1 cellular context compared by ENCODE assay signal in genomic region chr1:173210716-173211231, GRCh38.
TF ChIP-seq lines count a peak whose summit lies in the region.

No MANE protein-coding gene starts in this region.

TF ChIP-seq in HepG2, 621 proteins besides CTCF, POLR2A, EP300 and RAD21 (continued from another document and continues in another):
- TF ChIP-seq, protein P1, sequence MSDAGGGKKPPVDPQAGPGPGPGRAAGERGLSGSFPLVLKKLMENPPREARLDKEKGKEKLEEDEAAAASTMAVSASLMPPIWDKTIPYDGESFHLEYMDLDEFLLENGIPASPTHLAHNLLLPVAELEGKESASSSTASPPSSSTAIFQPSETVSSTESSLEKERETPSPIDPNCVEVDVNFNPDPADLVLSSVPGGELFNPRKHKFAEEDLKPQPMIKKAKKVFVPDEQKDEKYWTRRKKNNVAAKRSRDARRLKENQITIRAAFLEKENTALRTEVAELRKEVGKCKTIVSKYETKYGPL (CRISPR knock-in tag; IDR thresholded peaks at IDR 0.05): no peak
- TF ChIP-seq, protein P2, sequence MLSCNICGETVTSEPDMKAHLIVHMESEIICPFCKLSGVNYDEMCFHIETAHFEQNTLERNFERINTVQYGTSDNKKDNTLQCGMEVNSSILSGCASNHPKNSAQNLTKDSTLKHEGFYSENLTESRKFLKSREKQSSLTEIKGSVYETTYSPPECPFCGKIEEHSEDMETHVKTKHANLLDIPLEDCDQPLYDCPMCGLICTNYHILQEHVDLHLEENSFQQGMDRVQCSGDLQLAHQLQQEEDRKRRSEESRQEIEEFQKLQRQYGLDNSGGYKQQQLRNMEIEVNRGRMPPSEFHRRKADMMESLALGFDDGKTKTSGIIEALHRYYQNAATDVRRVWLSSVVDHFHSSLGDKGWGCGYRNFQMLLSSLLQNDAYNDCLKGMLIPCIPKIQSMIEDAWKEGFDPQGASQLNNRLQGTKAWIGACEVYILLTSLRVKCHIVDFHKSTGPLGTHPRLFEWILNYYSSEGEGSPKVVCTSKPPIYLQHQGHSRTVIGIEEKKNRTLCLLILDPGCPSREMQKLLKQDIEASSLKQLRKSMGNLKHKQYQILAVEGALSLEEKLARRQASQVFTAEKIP (CRISPR knock-in tag; IDR thresholded peaks at IDR 0.05; ENCODE audit: borderline replicate concordance): no peak
- TF ChIP-seq XBP1 (CRISPR knock-in tag; IDR thresholded peaks at IDR 0.05): no peak
- TF ChIP-seq ZNF207 (IDR thresholded peaks at IDR 0.05; ENCODE audit: borderline replicate concordance): no peak
- TF ChIP-seq, protein P3, sequence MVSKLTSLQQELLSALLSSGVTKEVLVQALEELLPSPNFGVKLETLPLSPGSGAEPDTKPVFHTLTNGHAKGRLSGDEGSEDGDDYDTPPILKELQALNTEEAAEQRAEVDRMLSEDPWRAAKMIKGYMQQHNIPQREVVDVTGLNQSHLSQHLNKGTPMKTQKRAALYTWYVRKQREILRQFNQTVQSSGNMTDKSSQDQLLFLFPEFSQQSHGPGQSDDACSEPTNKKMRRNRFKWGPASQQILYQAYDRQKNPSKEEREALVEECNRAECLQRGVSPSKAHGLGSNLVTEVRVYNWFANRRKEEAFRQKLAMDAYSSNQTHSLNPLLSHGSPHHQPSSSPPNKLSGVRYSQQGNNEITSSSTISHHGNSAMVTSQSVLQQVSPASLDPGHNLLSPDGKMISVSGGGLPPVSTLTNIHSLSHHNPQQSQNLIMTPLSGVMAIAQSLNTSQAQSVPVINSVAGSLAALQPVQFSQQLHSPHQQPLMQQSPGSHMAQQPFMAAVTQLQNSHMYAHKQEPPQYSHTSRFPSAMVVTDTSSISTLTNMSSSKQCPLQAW (CRISPR knock-in tag; IDR thresholded peaks at IDR 0.05): no peak
- TF ChIP-seq NKX3-1 (CRISPR knock-in tag; IDR thresholded peaks at IDR 0.05): no peak
- peak; percentile 78 for TF ChIP-seq NCOA2 (CRISPR knock-in tag; IDR thresholded peaks at IDR 0.05)
- peak; percentile 82 for TF ChIP-seq RBFOX2 (IDR thresholded peaks at IDR 0.05; ENCODE audit: low read depth, low read length)
- TF ChIP-seq, protein P4, sequence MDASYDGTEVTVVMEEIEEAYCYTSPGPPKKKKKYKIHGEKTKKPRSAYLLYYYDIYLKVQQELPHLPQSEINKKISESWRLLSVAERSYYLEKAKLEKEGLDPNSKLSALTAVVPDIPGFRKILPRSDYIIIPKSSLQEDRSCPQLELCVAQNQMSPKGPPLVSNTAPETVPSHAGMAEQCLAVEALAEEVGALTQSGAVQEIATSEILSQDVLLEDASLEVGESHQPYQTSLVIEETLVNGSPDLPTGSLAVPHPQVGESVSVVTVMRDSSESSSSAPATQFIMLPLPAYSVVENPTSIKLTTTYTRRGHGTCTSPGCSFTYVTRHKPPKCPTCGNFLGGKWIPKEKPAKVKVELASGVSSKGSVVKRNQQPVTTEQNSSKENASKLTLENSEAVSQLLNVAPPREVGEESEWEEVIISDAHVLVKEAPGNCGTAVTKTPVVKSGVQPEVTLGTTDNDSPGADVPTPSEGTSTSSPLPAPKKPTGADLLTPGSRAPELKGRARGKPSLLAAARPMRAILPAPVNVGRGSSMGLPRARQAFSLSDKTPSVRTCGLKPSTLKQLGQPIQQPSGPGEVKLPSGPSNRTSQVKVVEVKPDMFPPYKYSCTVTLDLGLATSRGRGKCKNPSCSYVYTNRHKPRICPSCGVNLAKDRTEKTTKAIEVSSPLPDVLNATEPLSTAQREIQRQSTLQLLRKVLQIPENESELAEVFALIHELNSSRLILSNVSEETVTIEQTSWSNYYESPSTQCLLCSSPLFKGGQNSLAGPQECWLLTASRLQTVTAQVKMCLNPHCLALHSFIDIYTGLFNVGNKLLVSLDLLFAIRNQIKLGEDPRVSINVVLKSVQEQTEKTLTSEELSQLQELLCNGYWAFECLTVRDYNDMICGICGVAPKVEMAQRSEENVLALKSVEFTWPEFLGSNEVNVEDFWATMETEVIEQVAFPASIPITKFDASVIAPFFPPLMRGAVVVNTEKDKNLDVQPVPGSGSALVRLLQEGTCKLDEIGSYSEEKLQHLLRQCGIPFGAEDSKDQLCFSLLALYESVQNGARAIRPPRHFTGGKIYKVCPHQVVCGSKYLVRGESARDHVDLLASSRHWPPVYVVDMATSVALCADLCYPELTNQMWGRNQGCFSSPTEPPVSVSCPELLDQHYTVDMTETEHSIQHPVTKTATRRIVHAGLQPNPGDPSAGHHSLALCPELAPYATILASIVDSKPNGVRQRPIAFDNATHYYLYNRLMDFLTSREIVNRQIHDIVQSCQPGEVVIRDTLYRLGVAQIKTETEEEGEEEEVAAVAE (CRISPR knock-in tag; IDR thresholded peaks at IDR 0.05; ENCODE audit: borderline replicate concordance): no peak
- no peak for TF ChIP-seq ZHX1 (CRISPR knock-in tag; IDR thresholded peaks at IDR 0.05; ENCODE audit: low read depth)
- TF ChIP-seq MAFF (IDR thresholded peaks at IDR 0.05; ENCODE audit: low read depth, low read length): no peak
- no peak for TF ChIP-seq ZFP36L1 (CRISPR knock-in tag; IDR thresholded peaks at IDR 0.05)
- peak; percentile 86 for TF ChIP-seq POGK (CRISPR knock-in tag; conservative IDR thresholded peaks at IDR 0.05)
- TF ChIP-seq ZNF124 (CRISPR knock-in tag; IDR thresholded peaks at IDR 0.05): no peak
- TF ChIP-seq JUNB (CRISPR knock-in tag; IDR thresholded peaks at IDR 0.05; ENCODE audit: borderline replicate concordance): no peak
- no peak for TF ChIP-seq MXI1 (IDR thresholded peaks at IDR 0.05; ENCODE audit: borderline replicate concordance, low read depth, low read length)
- no peak for TF ChIP-seq ZNF44 (CRISPR knock-in tag; IDR thresholded peaks at IDR 0.05)
- no peak for TF ChIP-seq ATRX (CRISPR knock-in tag; IDR thresholded peaks at IDR 0.05; ENCODE audit: borderline replicate concordance)
- no peak for TF ChIP-seq PHF5A (CRISPR knock-in tag; IDR thresholded peaks at IDR 0.05; ENCODE audit: low read depth, unreplicated experiment)
- TF ChIP-seq ZBTB7A (CRISPR knock-in tag; IDR thresholded peaks at IDR 0.05): no peak
- no peak for TF ChIP-seq YEATS2 (CRISPR knock-in tag; IDR thresholded peaks at IDR 0.05; ENCODE audit: borderline replicate concordance)
- peak; percentile 37; the same call in 1 of the 2 replicates for TF ChIP-seq FOXK1 (CRISPR knock-in tag; IDR thresholded peaks at IDR 0.05; ENCODE audit: borderline replicate concordance, low read depth)
- TF ChIP-seq, protein P5, sequence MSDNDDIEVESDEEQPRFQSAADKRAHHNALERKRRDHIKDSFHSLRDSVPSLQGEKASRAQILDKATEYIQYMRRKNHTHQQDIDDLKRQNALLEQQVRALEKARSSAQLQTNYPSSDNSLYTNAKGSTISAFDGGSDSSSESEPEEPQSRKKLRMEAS (IDR thresholded peaks at IDR 0.05): no peak
- peak; percentile 27; the same call in 1 of the 2 replicates for TF ChIP-seq TBX2 (CRISPR knock-in tag; IDR thresholded peaks at IDR 0.05; ENCODE audit: borderline replicate concordance)
- TF ChIP-seq PCBP2 (optimal IDR thresholded peaks at IDR 0.05; ENCODE audit: low read depth, low read length, poor library complexity, severe bottlenecking): no peak
- TF ChIP-seq MTF2 (CRISPR knock-in tag; IDR thresholded peaks at IDR 0.05; ENCODE audit: borderline replicate concordance): no peak
- no peak for TF ChIP-seq ZNF598 (CRISPR knock-in tag; IDR thresholded peaks at IDR 0.05; ENCODE audit: borderline replicate concordance)
- TF ChIP-seq RFX5 (IDR thresholded peaks at IDR 0.05; ENCODE audit: low read depth, low read length): no peak
- TF ChIP-seq IRX3 (CRISPR knock-in tag; IDR thresholded peaks at IDR 0.05; ENCODE audit: borderline replicate concordance, low read depth): no peak
- TF ChIP-seq AGO1 (IDR thresholded peaks at IDR 0.05; ENCODE audit: low read depth, low read length, poor library complexity, severe bottlenecking): no peak
- TF ChIP-seq NR2F1 (CRISPR knock-in tag; IDR thresholded peaks at IDR 0.05): peak in 1 of 2 experiments; percentile 39; a peak in 1 of 4 replicates
- no peak for TF ChIP-seq SNAPC2 (CRISPR knock-in tag; IDR thresholded peaks at IDR 0.05)
- no peak for TF ChIP-seq TOPORS (CRISPR knock-in tag; IDR thresholded peaks at IDR 0.05)
- peak; percentile 84; the same call in 1 of the 2 replicates for TF ChIP-seq NCOR1 (IDR thresholded peaks at IDR 0.05; ENCODE audit: borderline replicate concordance, low read length)
- TF ChIP-seq RARA (CRISPR knock-in tag; IDR thresholded peaks at IDR 0.05): 0 out of 2 replicates have a peak, but pooled peaks have one; percentile 58
- no peak for TF ChIP-seq RELA (CRISPR knock-in tag; IDR thresholded peaks at IDR 0.05)
- peak; percentile 45 for TF ChIP-seq GABPB1 (CRISPR knock-in tag; IDR thresholded peaks at IDR 0.05)
- TF ChIP-seq SRSF4 (IDR thresholded peaks at IDR 0.05; ENCODE audit: low read depth, low read length, poor library complexity, severe bottlenecking): no peak
- no peak for TF ChIP-seq SMYD3 (CRISPR knock-in tag; IDR thresholded peaks at IDR 0.05)
- no peak for TF ChIP-seq ZNF180 (CRISPR knock-in tag; IDR thresholded peaks at IDR 0.05; ENCODE audit: borderline replicate concordance, low read depth)
- TF ChIP-seq SOX13 (IDR thresholded peaks at IDR 0.05): peak; percentile 23; the same call in 1 of the 2 replicates
- TF ChIP-seq SOX13 (CRISPR knock-in tag; conservative IDR thresholded peaks at IDR 0.05 in 1 of 2, IDR thresholded peaks at IDR 0.05 in 1 of 2): peak in 1 of 2 experiments; percentile 95; a peak in 2 of 4 replicates
- no peak for TF ChIP-seq FLYWCH1 (CRISPR knock-in tag; IDR thresholded peaks at IDR 0.05)
- no peak for TF ChIP-seq BCL3 (CRISPR knock-in tag; IDR thresholded peaks at IDR 0.05)
- TF ChIP-seq TGIF2 (CRISPR knock-in tag; IDR thresholded peaks at IDR 0.05): 0 out of 2 replicates have a peak, but pooled peaks have one; percentile 15
- no peak for TF ChIP-seq STAT5B (CRISPR knock-in tag; IDR thresholded peaks at IDR 0.05)
- peak; percentile 65 for TF ChIP-seq GATAD2A (CRISPR knock-in tag; IDR thresholded peaks at IDR 0.05)
- TF ChIP-seq ZNF639 (CRISPR knock-in tag; conservative IDR thresholded peaks at IDR 0.05): no peak
- peak; percentile 15 for TF ChIP-seq CBX1 (IDR thresholded peaks at IDR 0.05; ENCODE audit: low read depth)
- peak; percentile 53; the same call in 1 of the 2 replicates for TF ChIP-seq ZNF614 (CRISPR knock-in tag; IDR thresholded peaks at IDR 0.05; ENCODE audit: borderline replicate concordance)
- no peak for TF ChIP-seq ZFX (CRISPR knock-in tag; IDR thresholded peaks at IDR 0.05; ENCODE audit: low read depth)
- no peak for TF ChIP-seq GPN1 (CRISPR knock-in tag; IDR thresholded peaks at IDR 0.05; ENCODE audit: borderline replicate concordance)
- no peak for TF ChIP-seq TOE1 (CRISPR knock-in tag; IDR thresholded peaks at IDR 0.05)
